ENCODE assay signal across 24 cellular contexts in the genomic region with DNA sequence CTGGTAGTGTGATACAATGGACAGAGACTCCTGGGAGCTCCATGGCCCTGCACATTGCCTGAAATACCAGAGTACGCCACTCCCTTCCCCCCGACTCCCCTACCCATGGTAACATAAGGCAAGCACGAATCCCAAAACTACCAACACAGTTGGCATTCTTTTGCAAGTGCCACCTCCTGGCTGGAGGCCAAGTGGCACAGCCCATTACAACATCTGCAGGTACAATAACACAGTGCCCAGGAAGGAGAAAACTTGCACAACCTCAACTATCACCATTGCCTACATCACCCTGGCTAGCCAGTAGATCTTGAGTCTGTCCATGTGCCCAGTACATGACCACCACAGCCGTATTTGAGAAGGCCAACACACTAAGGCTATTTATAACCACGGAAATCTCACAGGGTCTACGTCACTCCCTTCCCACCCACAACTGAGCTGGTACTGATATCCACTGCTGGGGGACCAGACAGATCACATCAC. TPM values are rescaled to one million over a fixed set of nuclear protein-coding genes. Genes with fewer than 3 reads are reported as not detected.
DNase-seq lines count a peak whose midpoint lies in the region; ATAC-seq and TF ChIP-seq lines count a peak whose summit lies in the region.
"Had no signal": no experiment of that assay in that cellular context is flagged by ENCODE, and none has a peak within 500 bp of the region (broad histone marks: within the 10 kb centered on the region; RNA-seq: fewer than 3 reads in every experiment).

No MANE protein-coding gene starts in this region.

- peak; percentile 40 for DNase-seq in kidney tubule cell (ENCODE audit: low spot score)
- DNase-seq in psoas muscle = no peak
- DNase-seq in neural progenitor cell (ENCODE audit: low spot score) = no peak
- no peak for DNase-seq in activated CD8-positive, alpha-beta memory T cell treated with anti-CD3 and anti-CD28 coated beads, Interleukin-2, amount 50 U/mL, for 48 hours
- no peak for DNase-seq in activated naive CD4-positive, alpha-beta T cell treated with Interleukin-2 at 50 U/mL for 16 hours
- DNase-seq in activated CD4-positive, alpha-beta T cell treated with anti-CD3 and anti-CD28 coated beads for 48 hours = no peak
- DNase-seq: activated CD4-positive, alpha-beta memory T cell treated with anti-CD3 and anti-CD28 coated beads, Interleukin-2, amount 10 ng/mL, durations not matched to agents 7 days and 5 days; activated naive CD4-positive, alpha-beta T cell treated with anti-CD3 and anti-CD28 coated beads for 36 hours; activated T-cell treated with anti-CD3 and anti-CD28 coated beads, Interleukin-2, amount 50 U/mL, for 1 hour; amygdala; DMS153; effector CD8-positive, alpha-beta T cell; esophagus squamous epithelium; GF-D8; NCI-H1694; NCI-H82; PC-9 had no signal

- no peaks in the 10 kb centered on the region for H3K9me3 Mint-ChIP-seq in neural progenitor cell
- H3K9me3 Mint-ChIP-seq: activated CD4-positive, alpha-beta memory T cell treated with anti-CD3 and anti-CD28 coated beads, Interleukin-2, amount 10 ng/mL, durations not matched to agents 7 days and 5 days; activated naive CD4-positive, alpha-beta T cell treated with anti-CD3 and anti-CD28 coated beads for 36 hours; stimulated activated effector memory CD8-positive, alpha-beta T cell treated with anti-CD3 and anti-CD28 coated beads, Interleukin-12 subunit alpha, Interleukin-12 subunit beta, amount 100 ng/mL, for 72 hours had no signal

- POLR2A ChIA-PET in HEK293 (lab: Yijun Ruan, JAX) = interaction anchor here (1.8 kb wide), 1 partner anchor 11 kb away, joined by 21 read pairs; the partner anchor contains the start of gene ADAMTS1

- H3K9me3 ChIP-seq in HEK293 (ENCODE audit: control insufficient read depth, insufficient read depth, low read depth, low read length) (no peaks in the 10 kb centered on the region), psoas muscle (no peaks in the 10 kb centered on the region), neural progenitor cell (ENCODE audit: low read depth) (no peaks in the 10 kb centered on the region)
- H3K9me3 ChIP-seq: esophagus squamous epithelium, SJSA1 had no signal

- no peak overlapping the region for H2AFZ ChIP-seq in neural progenitor cell (replicated peaks)
- H2AFZ ChIP-seq: GM23248, PC-9 had no signal

- peak; percentile 31 for ATAC-seq in esophagus mucosa
- peak; percentile 62 to 88 (median 68) for ATAC-seq in psoas muscle
- ATAC-seq: GM12878 had no signal

- CTCF ChIA-PET in HEK293 (lab: Yijun Ruan, JAX) = interaction anchor here (0.6 to 2.0 kb wide), 7 partner anchors 7 to 1912 kb away, joined by 3 to 14 read pairs (median 5); partner anchors contain the start of gene ADAMTS1

- no peak overlapping the region for H3K9ac ChIP-seq in neural progenitor cell
- H3K9ac ChIP-seq: GM23248 had no signal

- H3K4me1 Mint-ChIP-seq in neural progenitor cell = no peaks in the 10 kb centered on the region
- H3K4me1 Mint-ChIP-seq: CD14-positive monocyte; stimulated activated effector memory CD8-positive, alpha-beta T cell treated with anti-CD3 and anti-CD28 coated beads, Interleukin-12 subunit alpha, Interleukin-12 subunit beta, amount 100 ng/mL, for 72 hours had no signal

- H3K27me3 ChIP-seq in psoas muscle (ENCODE audit: insufficient read depth in 3 of 3, low read length in 2 of 3) (no peaks in the 10 kb centered on the region), neural progenitor cell (no peaks in the 10 kb centered on the region)
- H3K27me3 ChIP-seq: esophagus squamous epithelium, SJSA1 had no signal

- H3K4me1 ChIP-seq in HEK293 (ENCODE audit: control insufficient read depth, insufficient read depth, low read length) (peaks cover 7% of the 10 kb centered on the region; the same call in 1 of the 2 replicates), psoas muscle (peaks cover 6% of the 10 kb centered on the region), neural progenitor cell (no peaks in the 10 kb centered on the region)

- WGBS in psoas muscle, 3 donors = 57 to 79% (median 64%) methylated on average over 6 of the region's 6 CpGs

- no peaks in the 10 kb centered on the region for H3K79me2 ChIP-seq in neural progenitor cell (ENCODE audit: low read depth)

- no peak overlapping the region for H3K27ac Mint-ChIP-seq in neural progenitor cell
- H3K27ac Mint-ChIP-seq: activated CD4-positive, alpha-beta memory T cell treated with anti-CD3 and anti-CD28 coated beads, Interleukin-2, amount 10 ng/mL, durations not matched to agents 7 days and 5 days; activated naive CD4-positive, alpha-beta T cell treated with anti-CD3 and anti-CD28 coated beads for 36 hours; stimulated activated effector memory CD8-positive, alpha-beta T cell treated with anti-CD3 and anti-CD28 coated beads, Interleukin-12 subunit alpha, Interleukin-12 subunit beta, amount 100 ng/mL, for 72 hours had no signal

- H3K27me3 Mint-ChIP-seq in neural progenitor cell (ENCODE audit: insufficient read depth, low read depth) = peaks cover 3% of the 10 kb centered on the region

- H3F3A ChIP-seq in neural progenitor cell (ENCODE audit: low read depth) = no peaks in the 10 kb centered on the region

- intact Hi-C loops in psoas muscle (cut with DNase I) = loop anchor here in 1 of 2 donors (10.0 kb wide), 1 partner anchor 59 kb away; no protein-coding TSS in a partner anchor

- no peak overlapping the region for H3K27ac ChIP-seq in HEK293 (ENCODE audit: extremely low read depth, low read depth, low read length)
- H3K27ac ChIP-seq in psoas muscle = no peak overlapping the region
- H3K27ac ChIP-seq in neural progenitor cell = no peak overlapping the region
- H3K27ac ChIP-seq: esophagus squamous epithelium, PC-9, SJSA1 had no signal

- H4K20me1 ChIP-seq in neural progenitor cell (ENCODE audit: low read depth) = no peaks in the 10 kb centered on the region

- peaks cover 22 to 24% of the 10 kb centered on the region in 2 experiments; a peak in 2 of 3 replicates for H3K36me3 ChIP-seq in HEK293 (ENCODE audit: control insufficient read depth in 2 of 2, insufficient read depth in 1 of 2, low read length in 2 of 2)
- H3K36me3 ChIP-seq in psoas muscle (ENCODE audit: insufficient read depth in 1 of 2, low read depth in 1 of 2) = peaks cover 3 to 28% of the 10 kb centered on the region in 2 donors
- H3K36me3 ChIP-seq in neural progenitor cell = no peaks in the 10 kb centered on the region

- H3K4me2 ChIP-seq in neural progenitor cell = no peak overlapping the region
- H3K4me2 ChIP-seq: PC-9 had no signal

- peaks cover 13% of the 10 kb centered on the region for H3K36me3 Mint-ChIP-seq in neural progenitor cell
- H3K36me3 Mint-ChIP-seq: CD14-positive monocyte had no signal

- TF ChIP-seq CTCF in HEK293 (tag by site-specific recombination; IDR thresholded peaks at IDR 0.05) (no peak), psoas muscle (IDR thresholded peaks at IDR 0.05) (no peak), neural progenitor cell (IDR thresholded peaks at IDR 0.05) (no peak)

- H3K4me3 ChIP-seq in HEK293 (ENCODE audit: low read depth, low read length) (no peak overlapping the region), psoas muscle (no peak overlapping the region), neural progenitor cell (no peak overlapping the region)
- H3K4me3 ChIP-seq: esophagus squamous epithelium, GM12878, GM23248, PC-9, SJSA1 had no signal

- H3K4me3 Mint-ChIP-seq in neural progenitor cell = no peak overlapping the region
- H3K4me3 Mint-ChIP-seq: activated CD4-positive, alpha-beta memory T cell treated with anti-CD3 and anti-CD28 coated beads, Interleukin-2, amount 10 ng/mL, durations not matched to agents 7 days and 5 days; activated naive CD4-positive, alpha-beta T cell treated with anti-CD3 and anti-CD28 coated beads for 36 hours; CD14-positive monocyte; stimulated activated effector memory CD8-positive, alpha-beta T cell treated with anti-CD3 and anti-CD28 coated beads, Interleukin-12 subunit alpha, Interleukin-12 subunit beta, amount 100 ng/mL, for 72 hours had no signal

TF ChIP-seq in HEK293, 187 proteins besides CTCF, POLR2A, EP300 and RAD21 (continues in another document):
- TF ChIP-seq HIC1 (tag by site-specific recombination; IDR thresholded peaks at IDR 0.05) = peak; percentile 77
- no peak for TF ChIP-seq ZNF114 (tag by site-specific recombination; IDR thresholded peaks at IDR 0.05)
- TF ChIP-seq ZNF214 (tag by site-specific recombination; IDR thresholded peaks at IDR 0.05; ENCODE audit: borderline replicate concordance) = no peak
- no peak for TF ChIP-seq ZNF629 (tag by site-specific recombination; IDR thresholded peaks at IDR 0.05)
- no peak for TF ChIP-seq KLF16 (tag by site-specific recombination; IDR thresholded peaks at IDR 0.05)
- TF ChIP-seq, protein P1, sequence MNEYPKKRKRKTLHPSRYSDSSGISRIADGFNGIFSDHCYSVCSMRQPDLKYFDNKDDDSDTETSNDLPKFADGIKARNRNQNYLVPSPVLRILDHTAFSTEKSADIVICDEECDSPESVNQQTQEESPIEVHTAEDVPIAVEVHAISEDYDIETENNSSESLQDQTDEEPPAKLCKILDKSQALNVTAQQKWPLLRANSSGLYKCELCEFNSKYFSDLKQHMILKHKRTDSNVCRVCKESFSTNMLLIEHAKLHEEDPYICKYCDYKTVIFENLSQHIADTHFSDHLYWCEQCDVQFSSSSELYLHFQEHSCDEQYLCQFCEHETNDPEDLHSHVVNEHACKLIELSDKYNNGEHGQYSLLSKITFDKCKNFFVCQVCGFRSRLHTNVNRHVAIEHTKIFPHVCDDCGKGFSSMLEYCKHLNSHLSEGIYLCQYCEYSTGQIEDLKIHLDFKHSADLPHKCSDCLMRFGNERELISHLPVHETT (tag by site-specific recombination; IDR thresholded peaks at IDR 0.05) = no peak

RNA-seq across cellular contexts. Expression of gene ADAMTS1, which starts 11.7 kb away (rescaled TPM):
- total RNA-seq in esophagus mucosa (7.9 TPM), psoas muscle (10 to 100 TPM; 32.0 to 70.3 (median 51.1) TPM), neural progenitor cell (ENCODE audit: low replicate concordance) (6.7 and 7.5 TPM in 2 replicates)
- polyA plus RNA-seq in psoas muscle = 10 to 100 TPM; 12.2 to 19.3 (median 15.7) TPM
- total RNA-seq: activated naive CD4-positive, alpha-beta T cell treated with anti-CD3 and anti-CD28 coated beads for 36 hours had no signal
- polyA plus RNA-seq: CD14-positive monocyte had no signal
